Comparison of ENCODE assay signal across 8 cellular contexts in the genomic region with DNA sequence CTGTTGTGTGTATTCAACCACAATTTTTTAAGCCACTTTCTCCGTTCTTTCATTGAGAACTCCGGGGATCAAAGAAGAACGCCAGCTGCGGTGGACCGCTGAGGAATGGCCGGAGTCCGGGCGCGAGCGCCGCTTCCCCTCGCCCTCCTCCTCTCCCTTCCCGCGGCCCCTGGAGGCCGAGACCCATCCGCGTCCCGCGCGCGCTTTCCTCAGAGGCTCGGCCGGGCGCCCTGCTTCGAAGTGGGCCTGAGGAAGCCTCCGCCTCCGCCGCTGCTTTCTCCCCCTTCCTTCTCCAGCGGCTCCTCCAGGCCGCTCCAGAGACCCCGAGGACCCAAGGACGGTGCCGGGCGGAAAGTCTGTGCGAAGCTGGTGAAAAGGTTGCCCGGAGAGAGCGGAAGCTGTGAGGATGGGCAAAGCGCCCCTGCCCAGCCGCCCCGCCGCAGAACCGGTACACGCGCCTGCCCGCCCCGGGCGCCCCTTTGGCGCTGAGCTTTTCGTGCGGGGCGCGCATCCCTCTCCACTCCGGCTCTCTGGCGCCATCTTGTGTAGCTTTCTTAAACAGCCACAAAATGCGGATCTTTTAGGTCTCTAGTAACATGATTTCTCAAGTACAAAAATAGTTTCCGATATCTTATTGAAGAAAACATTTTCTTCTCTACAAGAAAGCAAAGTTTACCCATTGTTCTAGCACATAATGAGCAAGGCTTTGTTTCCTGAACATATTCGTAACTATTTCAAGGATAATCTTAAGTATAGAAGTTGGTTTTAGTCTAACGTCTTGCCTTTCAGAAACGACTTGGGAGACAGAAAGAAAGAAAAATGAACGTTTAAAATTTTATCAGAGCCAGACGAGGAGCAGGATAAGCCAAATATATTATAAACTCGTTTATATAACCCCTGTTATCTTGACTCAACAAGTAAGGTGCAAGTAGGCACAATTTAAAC. TPM values are rescaled to one million over a fixed set of nuclear protein-coding genes. Genes with fewer than 3 reads are reported as not detected.
A peak's percentile ranks its signal among the peaks of the same experiment; 100 is the strongest.
DNase-seq lines count a peak whose midpoint lies in the region; FAIRE-seq and TF ChIP-seq lines count a peak whose summit lies in the region.

No MANE protein-coding gene starts in this region.

- no peaks in the 10 kb centered on the region for H3K9me2 ChIP-seq in hepatocyte (replicated peaks; ENCODE audit: insufficient read depth)

- WGBS in hepatocyte (ENCODE audit: low lambda C conversion rate, missing lambda C conversion rate), result 4% methylated on average over 59 of the region's 62 CpGs

- H2AFZ ChIP-seq in astrocyte (ENCODE audit: low read depth, low read length) (peak overlapping the region; percentile 93), hepatocyte (peak overlapping the region; percentile 67)

- peaks cover 24% of the 10 kb centered on the region for H3K27me3 Mint-ChIP-seq in T-helper 2 cell treated with Interferon-gamma antibody and Interleukin-4, amounts not matched to agents 5 μg/mL and 100 μg/mL, for 36 hours (ENCODE audit: low read depth)
- peaks cover 6% of the 10 kb centered on the region for H3K27me3 Mint-ChIP-seq in astrocyte (ENCODE audit: low read depth, unreplicated experiment)

- peak overlapping the region; percentile 80 for H3K9ac ChIP-seq in astrocyte (ENCODE audit: low read length)

- H3K4me1 ChIP-seq in astrocyte (ENCODE audit: insufficient read depth, low read length) (peaks cover 10% of the 10 kb centered on the region), hepatocyte (ENCODE audit: insufficient read depth) (peaks cover 7% of the 10 kb centered on the region), vagina (peaks cover 8% of the 10 kb centered on the region)

- DNase-seq in HFF-Myc (ENCODE audit: extremely low read depth, low read depth) (peak; percentile 30), NCI-H1417 (lab: John Stamatoyannopoulos, UW) (peak; percentile 95 to 98 (median 96)), astrocyte (ENCODE audit: low read depth) (peak; percentile 75), hepatocyte (ENCODE audit: low spot score) (peak; percentile 89), renal cortical epithelial cell (ENCODE audit: low read depth) (peak; percentile 36), vagina (ENCODE audit: extremely low spot score in 2 of 2) (no peak)
- DNase-seq in T-helper 2 cell treated with Interferon-gamma antibody and Interleukin-4, amounts not matched to agents 5 μg/mL and 100 μg/mL, for 36 hours (ENCODE audit: low spot score), result peak; percentile 60

- H3K9me3 ChIP-seq in astrocyte (ENCODE audit: insufficient read depth, low read depth, low read length) (no peaks in the 10 kb centered on the region), hepatocyte (ENCODE audit: low read depth) (no peaks in the 10 kb centered on the region), vagina (no peaks in the 10 kb centered on the region)

- FAIRE-seq in astrocyte (lab: Jason Lieb, UNC), result no peak

- H3K27ac ChIP-seq in astrocyte (ENCODE audit: low read depth, low read length) (peak overlapping the region; percentile 19), hepatocyte (peak overlapping the region; percentile 60), vagina (peak overlapping the region; percentile 83)

- intact Hi-C loops in vagina (cut with DNase I), result loop anchor here (5.0 kb wide), 1 partner anchor 192 kb away; no protein-coding TSS in a partner anchor

- H3K36me3 ChIP-seq in astrocyte (ENCODE audit: insufficient read depth, low read length) (no peaks in the 10 kb centered on the region), hepatocyte (replicated peaks; ENCODE audit: insufficient read depth, low read depth) (no peaks in the 10 kb centered on the region), vagina (no peaks in the 10 kb centered on the region)

- TF ChIP-seq CTCF in HFF-Myc (IDR thresholded peaks at IDR 0.05; ENCODE audit: low read depth, low read length, missing control alignments) (peak; percentile 86), astrocyte (IDR thresholded peaks at IDR 0.05; ENCODE audit: insufficient read depth, low read depth, low read length) (peak; percentile 86), hepatocyte (IDR thresholded peaks at IDR 0.05; ENCODE audit: poor library complexity) (peak; percentile 84), vagina (IDR thresholded peaks at IDR 0.05) (peak; percentile 74 to 94 (median 91))

- H3K27ac Mint-ChIP-seq in T-helper 2 cell treated with Interferon-gamma antibody and Interleukin-4, amounts not matched to agents 5 μg/mL and 100 μg/mL, for 36 hours, result no peak overlapping the region
- H3K27ac Mint-ChIP-seq in astrocyte (ENCODE audit: unreplicated experiment), result peak overlapping the region; percentile 26

- no peaks in the 10 kb centered on the region for H3K36me3 Mint-ChIP-seq in T-helper 2 cell treated with Interferon-gamma antibody and Interleukin-4, amounts not matched to agents 5 μg/mL and 100 μg/mL, for 36 hours (ENCODE audit: low read depth)
- H3K36me3 Mint-ChIP-seq in astrocyte (ENCODE audit: low read depth, unreplicated experiment), result peaks cover 2% of the 10 kb centered on the region

- TF ChIP-seq POLR2A in vagina (IDR thresholded peaks at IDR 0.05), result no peak

- H3K27me3 ChIP-seq in astrocyte (ENCODE audit: insufficient read depth, low read length), result no peaks in the 10 kb centered on the region
- no peaks in the 10 kb centered on the region for H3K27me3 ChIP-seq in hepatocyte
- no peaks in the 10 kb centered on the region for H3K27me3 ChIP-seq in vagina

- H3K79me2 ChIP-seq in astrocyte (ENCODE audit: insufficient read depth, low read length) (no peaks in the 10 kb centered on the region), hepatocyte (no peaks in the 10 kb centered on the region)

- peak overlapping the region; percentile 95 for H3K4me2 ChIP-seq in astrocyte (ENCODE audit: low read length)
- peak overlapping the region; percentile 73 for H3K4me2 ChIP-seq in hepatocyte

- H3K9me3 Mint-ChIP-seq in T-helper 2 cell treated with Interferon-gamma antibody and Interleukin-4, amounts not matched to agents 5 μg/mL and 100 μg/mL, for 36 hours, result no peaks in the 10 kb centered on the region
- peaks cover 2% of the 10 kb centered on the region for H3K9me3 Mint-ChIP-seq in astrocyte (ENCODE audit: unreplicated experiment)

- H3K4me3 Mint-ChIP-seq in T-helper 2 cell treated with Interferon-gamma antibody and Interleukin-4, amounts not matched to agents 5 μg/mL and 100 μg/mL, for 36 hours, result peak overlapping the region; percentile 72
- peak overlapping the region; percentile 82 for H3K4me3 Mint-ChIP-seq in astrocyte (ENCODE audit: unreplicated experiment)

- H3K4me1 Mint-ChIP-seq in T-helper 2 cell treated with Interferon-gamma antibody and Interleukin-4, amounts not matched to agents 5 μg/mL and 100 μg/mL, for 36 hours (ENCODE audit: low read depth), result peaks cover 6% of the 10 kb centered on the region
- no peaks in the 10 kb centered on the region for H3K4me1 Mint-ChIP-seq in astrocyte (ENCODE audit: low read depth, unreplicated experiment)

- H3K4me3 ChIP-seq in GM08714 (ENCODE audit: low read length), result peak overlapping the region; percentile 26; the same call in 1 of the 2 replicates
- peak overlapping the region; percentile 44 for H3K4me3 ChIP-seq in HFF-Myc (replicated peaks; ENCODE audit: low read depth, low read length)
- peak overlapping the region; percentile 59 for H3K4me3 ChIP-seq in astrocyte (ENCODE audit: insufficient read depth, low read depth, low read length)
- H3K4me3 ChIP-seq in hepatocyte, result peak overlapping the region; percentile 25
- peak overlapping the region; percentile 51 to 55 for H3K4me3 ChIP-seq in vagina

- H4K20me1 ChIP-seq in astrocyte (ENCODE audit: insufficient read depth, low read length), result no peaks in the 10 kb centered on the region
- H4K20me1 ChIP-seq in hepatocyte (ENCODE audit: insufficient read depth, poor library complexity, severe bottlenecking), result no peaks in the 10 kb centered on the region

RNA-seq across cellular contexts. Expression of a gene that starts 59.2 kb away (rescaled TPM):
- total RNA-seq in astrocyte (10.2 and 11.2 TPM in 2 replicates), hepatocyte (17.0 and 17.8 TPM in 2 replicates), renal cortical epithelial cell (8.7 and 11.9 TPM in 2 replicates), vagina (4.9 TPM)
- polyA plus RNA-seq in hepatocyte, result 29.6 and 34.9 TPM in 2 replicates

Comparison
In these comparisons a context has a peak if more than half of its experiments do, and no peak if none do; other contexts are left out.
1. DNase-seq: peak in HFF-Myc (single experiment), NCI-H1417 (3 of 3), T-helper 2 cell treated with Interferon-gamma antibody and Interleukin-4, amounts not matched to agents 5 μg/mL and 100 μg/mL, for 36 hours (single experiment), astrocyte (single experiment), hepatocyte (single experiment) and renal cortical epithelial cell (single experiment); none in vagina (0 of 2).
2. H3K27ac ChIP-seq: peak in every context shown above with its lines; median percentile 83 in vagina; 60 in hepatocyte; 19 in astrocyte.
3. Peak in every context shown above with its lines, with median percentiles within 50 percentile points of each other: H3K4me3 ChIP-seq and CTCF ChIP-seq.